In the genomic region with DNA sequence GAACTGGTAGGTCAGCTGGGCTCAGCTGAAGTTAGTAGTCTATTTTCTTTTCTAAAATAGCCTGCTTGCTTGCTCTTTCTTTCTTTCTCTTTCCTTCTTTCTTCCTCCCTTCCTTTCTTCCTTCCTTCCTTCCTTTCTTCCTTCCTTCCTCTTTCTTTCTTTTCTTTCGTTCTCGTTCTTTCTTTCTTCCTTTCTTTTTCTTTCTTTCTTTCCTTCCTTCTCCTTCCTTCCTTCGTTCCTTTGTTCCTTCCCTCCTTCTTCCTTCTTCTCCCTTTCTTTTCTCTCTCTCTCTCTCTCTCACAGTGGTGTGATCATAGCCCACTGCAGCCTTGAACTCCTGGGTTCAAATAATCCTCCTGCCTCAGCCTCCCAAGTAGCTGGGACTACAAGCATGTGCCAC, we compare ENCODE assay signal across 11 cellular contexts.
"Had no signal": no experiment of that assay in that cellular context is flagged by ENCODE, and none has a peak within 500 bp of the region (broad histone marks: within the 10 kb centered on the region; RNA-seq: fewer than 3 reads in every experiment).

No MANE protein-coding gene starts in this region.

- H3K4me3 Mint-ChIP-seq: GM23338, H9, HFFc6 had no signal

- ATAC-seq: GM23338, HCT116 had no signal

- H3K4me2 ChIP-seq: GM23338 had no signal

- H3K27ac Mint-ChIP-seq: GM23338, H9, HFFc6 had no signal

- H3K9ac ChIP-seq: GM23248 had no signal

- H3K36me3 ChIP-seq: HAP-1 had no signal

- FAIRE-seq: H1, H54 had no signal

- H3K9me3 Mint-ChIP-seq: HFFc6 had no signal

- H3K9me3 ChIP-seq: HAP-1 had no signal

- H3K4me1 ChIP-seq: HAP-1 had no signal

- H3K27ac ChIP-seq: GM23248 had no signal

- H2AFZ ChIP-seq: GM23248, GM23338 had no signal

- DNase-seq: GM23248, GOT3, H7, H9, HCEC 1CT, HFFc6 had no signal

- H3K4me3 ChIP-seq: GM23248, GM23338, HAP-1 had no signal
